Comparison of ENCODE assay signal across 1 cellular context in genomic region chr14:68663385-68664076, GRCh38.
TF ChIP-seq lines count a peak whose summit lies in the region.

No MANE protein-coding gene starts in this region.

TF ChIP-seq in WTC11, 78 proteins besides CTCF, POLR2A, EP300 and RAD21 (continued from another document):
- no peak for TF ChIP-seq E2F4 (CRISPR knock-in tag; IDR thresholded peaks at IDR 0.05; ENCODE audit: borderline replicate concordance, low read depth)
- TF ChIP-seq IRF1 (CRISPR knock-in tag; IDR thresholded peaks at IDR 0.05) = no peak
- TF ChIP-seq E2F1 (CRISPR knock-in tag; IDR thresholded peaks at IDR 0.05) = no peak
- no peak for TF ChIP-seq CREB1 (CRISPR knock-in tag; IDR thresholded peaks at IDR 0.05)
- TF ChIP-seq KAT7 (CRISPR knock-in tag; IDR thresholded peaks at IDR 0.05; ENCODE audit: borderline replicate concordance) = no peak
